In genomic region chr7:192035-192649, GRCh38 we compare ENCODE assay signal across 1 cellular context.
TF ChIP-seq lines count a peak whose summit lies in the region.

FAM20C (plus strand) TSS chr7:192571; CDS start chr7:193200, 629 bp downstream.

TF ChIP-seq in HepG2, 621 proteins besides CTCF, POLR2A, EP300 and RAD21 (continued from another document):
- peak; percentile 56 for TF ChIP-seq ZNF687 (CRISPR knock-in tag; IDR thresholded peaks at IDR 0.05)
- no peak for TF ChIP-seq PLSCR1 (CRISPR knock-in tag; IDR thresholded peaks at IDR 0.05; ENCODE audit: borderline replicate concordance)
- TF ChIP-seq ZMYM4 (CRISPR knock-in tag; IDR thresholded peaks at IDR 0.05), result peak; percentile 49; the same call in 1 of the 2 replicates
- TF ChIP-seq HOXA9 (CRISPR knock-in tag; IDR thresholded peaks at IDR 0.05; ENCODE audit: borderline replicate concordance), result no peak
- TF ChIP-seq ZNF607 (CRISPR knock-in tag; IDR thresholded peaks at IDR 0.05; ENCODE audit: borderline replicate concordance), result no peak
- no peak for TF ChIP-seq ZNF251 (CRISPR knock-in tag; IDR thresholded peaks at IDR 0.05)
- TF ChIP-seq BCL3 (CRISPR knock-in tag; IDR thresholded peaks at IDR 0.05), result 0 out of 2 replicates have a peak, but pooled peaks have one; percentile 23
- TF ChIP-seq MYPOP (CRISPR knock-in tag; IDR thresholded peaks at IDR 0.05), result 0 out of 2 replicates have a peak, but pooled peaks have one; percentile 33
- 0 out of 2 replicates have a peak, but pooled peaks have one; percentile 30 for TF ChIP-seq CAMTA2 (CRISPR knock-in tag; IDR thresholded peaks at IDR 0.05; ENCODE audit: borderline replicate concordance)
- TF ChIP-seq KMT2A (CRISPR knock-in tag; IDR thresholded peaks at IDR 0.05), result no peak
TF ChIP-seq in HepG2: peak in this region for 53.
